ENCODE assay signal across 23 cellular contexts in genomic region chr5:2727620-2728019, GRCh38. TPM values are rescaled to one million over a fixed set of nuclear protein-coding genes. Genes with fewer than 3 reads are reported as not detected.
DNase-seq lines count a peak whose midpoint lies in the region; ATAC-seq, FAIRE-seq and TF ChIP-seq lines count a peak whose summit lies in the region.
"Had no signal": no experiment of that assay in that cellular context is flagged by ENCODE, and none has a peak within 500 bp of the region (broad histone marks: within the 10 kb centered on the region; RNA-seq: fewer than 3 reads in every experiment).

No MANE protein-coding gene starts in this region.

- H3K36me3 Mint-ChIP-seq in H9 (ENCODE audit: insufficient read depth in 1 of 3, low read depth in 3 of 3): no peaks in the 10 kb centered on the region; a peak in 1 of 7 replicates
- H3K36me3 Mint-ChIP-seq: CD4-positive, CD25-positive, alpha-beta regulatory T cell; CD8-positive, alpha-beta memory T cell; IgD-negative memory B cell had no signal

- H2BK12ac ChIP-seq in H9 (ENCODE audit: insufficient read length, low read depth, low read length): no peak overlapping the region
- no peak overlapping the region for H2BK12ac ChIP-seq in H1 (ENCODE audit: low read depth, low read length)

- H4K20me1 ChIP-seq in H9 (ENCODE audit: control insufficient read depth, insufficient read depth, insufficient read length) (no peaks in the 10 kb centered on the region), H1 (replicated peaks in 1 of 2; ENCODE audit: control insufficient read depth in 1 of 2, insufficient read depth in 2 of 2, low read length in 2 of 2) (peaks cover 0 to 1% of the 10 kb centered on the region in 2 experiments)

- CTCF ChIA-PET in H1 (lab: Charles Lee; ENCODE audit: partially characterized antibody): interaction anchor here (0.6 to 1.1 kb wide), 4 partner anchors 22 to 131 kb away, joined by 3 read pairs; no protein-coding TSS in a partner anchor

- no peak overlapping the region for H3K4me3 Mint-ChIP-seq in H9
- H3K4me3 Mint-ChIP-seq: CD8-positive, alpha-beta memory T cell; IgD-negative memory B cell had no signal

- H3K27ac ChIP-seq in H9 (ENCODE audit: insufficient read length, low read depth, low read length) (no peak overlapping the region), H1 (ENCODE audit: low read depth, low read length) (no peak overlapping the region), upper lobe of right lung (no peak overlapping the region)

- TF ChIP-seq CTCF in H9 (conservative IDR thresholded peaks at IDR 0.05) (no peak), H1 (IDR thresholded peaks at IDR 0.05; ENCODE audit: control extremely low read depth in 1 of 3, insufficient read depth in 1 of 3, low read depth in 1 of 3, low read length in 3 of 3) (no peak), upper lobe of right lung (IDR thresholded peaks at IDR 0.05) (no peak)

- no peak for FAIRE-seq in H1 (lab: Jason Lieb, UNC)
- FAIRE-seq: G401.6, GM12891, GM19239, HTR-8/SVneo had no signal

- H2BK15ac ChIP-seq in H9 (ENCODE audit: low read depth, low read length): no peak overlapping the region
- H2BK15ac ChIP-seq in H1 (ENCODE audit: low read length): no peak overlapping the region

- ATAC-seq in upper lobe of right lung (peak; percentile 43), HG02884 (IDR thresholded peaks at IDR 0.05; ENCODE audit: unreplicated experiment) (no peak)

- POLR2A ChIA-PET in H1 (lab: Charles Lee; ENCODE audit: partially characterized antibody): no interaction called here

- H3K4me1 ChIP-seq in H9 (ENCODE audit: insufficient read depth, low read length) (no peaks in the 10 kb centered on the region), H1 (replicated peaks in 1 of 4; ENCODE audit: control insufficient read depth in 3 of 4, insufficient read depth in 4 of 4, low read length in 3 of 4) (no peaks in the 10 kb centered on the region; a peak in 1 of 7 replicates), upper lobe of right lung (no peaks in the 10 kb centered on the region)
- H3K4me1 ChIP-seq: BE2C had no signal

- no peak overlapping the region for H3T11ph ChIP-seq in H9 (ENCODE audit: low read length)

- H3K23ac ChIP-seq in H9 (ENCODE audit: insufficient read length, low read depth, low read length) (no peak overlapping the region), H1 (ENCODE audit: insufficient read length) (no peak overlapping the region)

- no peak overlapping the region for H2BK20ac ChIP-seq in H9 (ENCODE audit: low read depth, low read length, poor library complexity, severe bottlenecking)
- no peak overlapping the region for H2BK20ac ChIP-seq in H1 (ENCODE audit: low read length)

- H3K27me3 ChIP-seq in H9 (ENCODE audit: insufficient read depth, low read length) (no peaks in the 10 kb centered on the region), H1 (replicated peaks in 1 of 4; ENCODE audit: control insufficient read depth in 3 of 4, extremely low read depth in 1 of 4, insufficient read depth in 3 of 4, low read length in 3 of 4) (peaks cover 0 to 3% (median 0%) of the 10 kb centered on the region in 4 experiments; a peak in 1 of 7 replicates), upper lobe of right lung (no peaks in the 10 kb centered on the region)
- H3K27me3 ChIP-seq: BE2C had no signal

- no peak for TF ChIP-seq EP300 in H1 (IDR thresholded peaks at IDR 0.05; ENCODE audit: borderline replicate concordance in 1 of 2, low read depth in 2 of 2, low read length in 2 of 2)

- TF ChIP-seq RAD21 in H1 (IDR thresholded peaks at IDR 0.05 in 1 of 2, conservative IDR thresholded peaks at IDR 0.05 in 1 of 2; ENCODE audit: low read depth in 2 of 2, low read length in 2 of 2): no peak

- peaks cover 42% of the 10 kb centered on the region for H3K27me3 Mint-ChIP-seq in H9 (ENCODE audit: low read depth)
- H3K27me3 Mint-ChIP-seq: IgD-negative memory B cell had no signal

- H3K79me2 ChIP-seq in H9 (ENCODE audit: insufficient read depth, low read length) (no peaks in the 10 kb centered on the region), H1 (ENCODE audit: control insufficient read depth in 1 of 2, insufficient read depth in 2 of 2, low read length in 2 of 2) (no peaks in the 10 kb centered on the region)

- H3K4ac ChIP-seq in H9 (ENCODE audit: low read depth, low read length) (no peak overlapping the region), H1 (replicated peaks; ENCODE audit: insufficient read length, low read depth, low read length) (no peak overlapping the region)

- H3K18ac ChIP-seq in H9 (ENCODE audit: insufficient read length, low read depth, low read length): no peak overlapping the region
- H3K18ac ChIP-seq in H1 (ENCODE audit: extremely low read depth, low read length): no peak overlapping the region

- H3K4me2 ChIP-seq in H9 (ENCODE audit: insufficient read depth, insufficient read length, low read length) (no peak overlapping the region), H1 (ENCODE audit: insufficient read depth in 1 of 2, low read depth in 2 of 2, low read length in 2 of 2) (no peak overlapping the region)

- no peaks in the 10 kb centered on the region for H3K23me2 ChIP-seq in H9 (ENCODE audit: insufficient read length, low read depth, low read length, poor library complexity, severe bottlenecking)
- H3K23me2 ChIP-seq in H1 (ENCODE audit: low read depth, low read length): no peaks in the 10 kb centered on the region

- H4K91ac ChIP-seq in H9 (ENCODE audit: insufficient read length, low read depth, low read length): no peak overlapping the region
- no peak overlapping the region for H4K91ac ChIP-seq in H1 (replicated peaks; ENCODE audit: insufficient read length, low read length)

- intact Hi-C loops in upper lobe of right lung (cut with DNase I): no loop called here

- H3K9me3 Mint-ChIP-seq in H9: no peaks in the 10 kb centered on the region

- H3K27ac Mint-ChIP-seq in H9: no peak overlapping the region
- H3K27ac Mint-ChIP-seq: CD4-positive, CD25-positive, alpha-beta regulatory T cell; CD8-positive, alpha-beta memory T cell; IgD-negative memory B cell had no signal

- H2AFZ ChIP-seq in H9 (ENCODE audit: low read length) (no peak overlapping the region), H1 (ENCODE audit: low read length) (no peak overlapping the region)

- H2BK120ac ChIP-seq in H9 (ENCODE audit: low read depth, low read length, poor library complexity, severe bottlenecking) (no peak overlapping the region), H1 (replicated peaks; ENCODE audit: low read depth, low read length) (no peak overlapping the region)

- H4K5ac ChIP-seq in H9 (ENCODE audit: insufficient read length, low read depth, low read length): no peak overlapping the region
- H4K5ac ChIP-seq in H1 (ENCODE audit: insufficient read length, low read depth, low read length): no peak overlapping the region

- no peak overlapping the region for H2BK5ac ChIP-seq in H9 (ENCODE audit: insufficient read length, low read length)
- no peak overlapping the region for H2BK5ac ChIP-seq in H1 (ENCODE audit: low read depth, low read length)

- H3K56ac ChIP-seq in H9 (ENCODE audit: insufficient read length, low read depth, low read length) (no peak overlapping the region), H1 (replicated peaks; ENCODE audit: insufficient read length, low read depth, low read length) (no peak overlapping the region)

- TF ChIP-seq POLR2A in H1 (IDR thresholded peaks at IDR 0.05; ENCODE audit: control extremely low read depth in 1 of 2, low read depth in 2 of 2, low read length in 2 of 2): no peak

- H3K9me3 ChIP-seq in H9 (ENCODE audit: control insufficient read depth, low read depth, low read length): no peaks in the 10 kb centered on the region
- H3K9me3 ChIP-seq in H1 (ENCODE audit: insufficient read depth in 2 of 2, low read depth in 1 of 2, low read length in 1 of 2): no peaks in the 10 kb centered on the region
- no peaks in the 10 kb centered on the region for H3K9me3 ChIP-seq in upper lobe of right lung
- H3K9me3 ChIP-seq: BE2C had no signal

- no peaks in the 10 kb centered on the region for H3K79me1 ChIP-seq in H9 (ENCODE audit: insufficient read depth, low read depth, low read length, poor library complexity, severe bottlenecking)
- no peaks in the 10 kb centered on the region for H3K79me1 ChIP-seq in H1 (ENCODE audit: low read depth, low read length)

- H4K8ac ChIP-seq in H9 (replicated peaks; ENCODE audit: insufficient read length, low read depth, low read length) (no peak overlapping the region), H1 (ENCODE audit: extremely low read depth, insufficient read depth, low read length) (no peak overlapping the region)

- WGBS in H9 (ENCODE audit: extremely low coverage, insufficient read length, low lambda C conversion rate): no CpG with 5 or more reads among the region's 19 CpGs
- 81% methylated on average over 19 of the region's 19 CpGs; no CpG with 5 or more reads in 1 of the 2 experiments for WGBS in H1 (ENCODE audit: extremely low coverage in 1 of 2, insufficient coverage in 1 of 2, insufficient read length in 1 of 2, insufficient replicate concordance in 2 of 2, low coverage in 1 of 2, low lambda C conversion rate in 2 of 2, missing lambda C conversion rate in 1 of 2), 2 experiments

- H3K4me3 ChIP-seq in H1 (ENCODE audit: extremely low read depth in 1 of 4, insufficient read depth in 2 of 4, low read depth in 3 of 4, low read length in 4 of 4) (no peak overlapping the region), upper lobe of right lung (no peak overlapping the region)

- H3K36me3 ChIP-seq in H1 (ENCODE audit: control insufficient read depth in 2 of 4, insufficient read depth in 4 of 4, low read length in 3 of 4): no peaks in the 10 kb centered on the region
- no peaks in the 10 kb centered on the region for H3K36me3 ChIP-seq in upper lobe of right lung
- H3K36me3 ChIP-seq: BE2C had no signal

- H2AK5ac ChIP-seq in H9 (ENCODE audit: insufficient read length, low read length): no peak overlapping the region
- H2AK5ac ChIP-seq in H1 (ENCODE audit: low read depth, low read length): no peak overlapping the region

- H3K4me1 Mint-ChIP-seq in H9: peaks cover 0 to 4% of the 10 kb centered on the region in 2 experiments; a peak in 1 of 4 replicates
- H3K4me1 Mint-ChIP-seq: CD4-positive, CD25-positive, alpha-beta regulatory T cell; CD8-positive, alpha-beta memory T cell had no signal

- DNase-seq in H9 (peak; percentile 9), H1 (ENCODE audit: low read depth in 1 of 2, low spot score in 2 of 2) (no peak), left kidney (ENCODE audit: low read depth, low spot score) (peak; percentile 85), upper lobe of right lung (no peak), inferior parietal cortex (ENCODE audit: extremely low spot score) (no peak)
- DNase-seq in stimulated activated CD4-positive, alpha-beta T cell treated with anti-CD3 and anti-CD28 coated beads, Interleukin-12 subunit alpha, Interleukin-12 subunit beta, amount 100 ng/mL, for 4 hours: no peak
- DNase-seq: BE2C; C1 segment of cervical spinal cord; CD4-positive, CD25-positive, alpha-beta regulatory T cell; CD8-positive, alpha-beta memory T cell; COR-L47; DMS 273 treated with DMSO at 0.1 percent for 48 hours; DMS53; DND-41; HCEC 1CT had no signal

- H3K14ac ChIP-seq in H9 (ENCODE audit: insufficient read depth, low read length) (no peak overlapping the region), H1 (ENCODE audit: insufficient read length) (no peak overlapping the region)

- H3K9ac ChIP-seq in H9 (ENCODE audit: extremely low read depth, insufficient read length, low read length) (no peak overlapping the region), H1 (replicated peaks in 1 of 4; ENCODE audit: extremely low read depth in 1 of 4, low read depth in 3 of 4, low read length in 3 of 4) (no peak overlapping the region)

RNA-seq across cellular contexts. Expression of gene IRX2, which starts 23.9 kb away (rescaled TPM):
- total RNA-seq in H9 (2021) (91.6 and 94.4 TPM in 2 replicates), upper lobe of right lung (56.4 TPM)
- 40.4 and 47.5 TPM in 2 replicates for total RNA-seq in H1 (2021; fragmentation: NEBNext Ultra II Directional; extraction: Animal tissue kit (Norgen Biotek cat#: 25700))
- 23.4 and 39.6 TPM in 2 replicates for polyA plus RNA-seq in H1 (2011; rRNA removed)
- polyA plus RNA-seq in H1 (2011; cell fraction: cytosol; rRNA removed): 51.8 TPM
- 75.4 TPM for polyA plus RNA-seq in H1 (2011; cell fraction: nucleus; rRNA removed)
- 32.1 to 35.9 TPM (median 35.0 TPM) in 4 replicates for polyA plus RNA-seq in H1 (2012, experiment 1 of 2)
- 16.8 TPM for polyA plus RNA-seq in H1 (2012, experiment 2 of 2)
- 9.2 TPM for polyA plus RNA-seq in H1 (2013, experiment 1 of 2)
- polyA plus RNA-seq in H1 (2013, experiment 2 of 2): 8.2 TPM
- polyA minus RNA-seq in H1 (2011; rRNA and poly(A)+ RNA removed): 7.6 and 12.7 TPM in 2 replicates
- 44.1 TPM for polyA minus RNA-seq in H1 (2011; cell fraction: cytosol; rRNA and poly(A)+ RNA removed)
- 57.0 TPM for polyA minus RNA-seq in H1 (2011; cell fraction: nucleus; rRNA and poly(A)+ RNA removed)
- total RNA-seq: A172; CD4-positive, CD25-positive, alpha-beta regulatory T cell; CD8-positive, alpha-beta memory T cell; H4 had no signal
- polyA plus RNA-seq: CD4-positive, CD25-positive, alpha-beta regulatory T cell; CD8-positive, alpha-beta memory T cell; IgD-negative memory B cell had no signal

Comparison
In these comparisons a context has a peak if more than half of its experiments do, and no peak if none do; other contexts are left out.
1. DNase-seq: peak in H9 (single experiment) and left kidney (single experiment); none in H1 (0 of 2), upper lobe of right lung (single experiment), stimulated activated CD4-positive, alpha-beta T cell treated with anti-CD3 and anti-CD28 coated beads, Interleukin-12 subunit alpha, Interleukin-12 subunit beta, amount 100 ng/mL, for 4 hours (single experiment) and inferior parietal cortex (single experiment).